1 cellular context compared by ENCODE assay signal in genomic region chr17:45320931-45321461, GRCh38.
TF ChIP-seq lines count a peak whose summit lies in the region.

No MANE protein-coding gene starts in this region.

TF ChIP-seq in HEK293, 187 proteins besides CTCF, POLR2A, EP300 and RAD21 (continued from another document):
- TF ChIP-seq KLF17 (tag by site-specific recombination; IDR thresholded peaks at IDR 0.05) = peak; percentile 99
- peak; percentile 84 for TF ChIP-seq ZNF10 (tag by site-specific recombination; IDR thresholded peaks at IDR 0.05)
- TF ChIP-seq ZNF692 (tag by site-specific recombination; IDR thresholded peaks at IDR 0.05) = peak; percentile 83
- peak; percentile 90 for TF ChIP-seq KLF8 (tag by site-specific recombination; IDR thresholded peaks at IDR 0.05)
- no peak for TF ChIP-seq ZNF776 (tag by site-specific recombination; IDR thresholded peaks at IDR 0.05; ENCODE audit: borderline replicate concordance)
- peak; percentile 74 for TF ChIP-seq ZNF394 (tag by site-specific recombination; IDR thresholded peaks at IDR 0.05; ENCODE audit: borderline replicate concordance)
